ENCODE assay signal across 14 cellular contexts in the genomic region with DNA sequence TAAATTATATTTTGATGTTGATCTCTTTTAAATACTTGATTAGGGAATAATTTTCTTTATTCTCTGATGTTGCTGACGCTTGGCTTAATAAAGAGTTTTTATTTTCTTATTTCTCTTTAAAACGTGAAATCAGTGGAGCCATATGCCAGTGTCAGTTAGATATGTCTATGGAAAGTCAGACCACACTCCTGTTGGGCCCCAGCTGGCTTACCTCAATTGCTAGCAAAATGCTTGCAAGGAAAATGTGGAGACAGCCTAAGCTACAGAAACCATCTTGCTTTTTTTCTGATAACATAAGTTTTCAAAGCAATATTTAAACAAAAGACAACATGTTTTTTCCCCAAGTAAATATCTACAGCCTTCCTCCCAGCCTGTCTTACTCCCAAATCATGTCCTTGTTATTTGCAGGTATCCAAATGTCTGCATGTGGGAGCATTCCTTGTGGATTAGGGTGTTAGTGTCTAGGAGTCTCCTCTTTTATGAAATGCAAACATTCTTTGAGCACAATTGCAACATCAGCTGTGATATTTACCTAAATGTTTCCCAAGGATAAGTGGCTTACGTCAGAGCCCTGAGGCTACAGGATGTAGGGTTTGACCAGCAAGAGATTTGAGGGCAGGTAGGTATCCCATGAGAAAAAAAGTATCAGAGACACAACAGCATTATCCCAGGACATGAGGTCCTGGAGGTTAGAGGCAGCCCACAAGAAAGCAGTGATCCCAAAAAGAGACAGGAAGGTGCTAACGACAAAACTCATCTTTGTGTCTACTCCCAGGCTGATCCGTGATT.
DNase-seq lines count a peak whose midpoint lies in the region; ATAC-seq, FAIRE-seq and TF ChIP-seq lines count a peak whose summit lies in the region.
"Had no signal": no experiment of that assay in that cellular context is flagged by ENCODE, and none has a peak within 500 bp of the region (broad histone marks: within the 10 kb centered on the region; RNA-seq: fewer than 3 reads in every experiment).

No MANE protein-coding gene starts in this region.

- H3K9me2 ChIP-seq in GM23248 (ENCODE audit: insufficient read depth) = no peaks in the 10 kb centered on the region

- CTCF ChIA-PET in activated naive CD4-positive, alpha-beta T cell treated with anti-CD3 and anti-CD28 coated beads for 36 hours (lab: Charles Lee) = interaction anchor here (0.6 to 1.0 kb wide), 2 partner anchors 13 to 1104 kb away, joined by 3 to 4 read pairs; no protein-coding TSS in a partner anchor

- FAIRE-seq in pancreas (lab: Jason Lieb, UNC) = no peak
- FAIRE-seq: small intestine had no signal

- H3K27me3 Mint-ChIP-seq in activated naive CD4-positive, alpha-beta T cell treated with anti-CD3 and anti-CD28 coated beads for 36 hours (ENCODE audit: low read depth) = peaks cover 10% of the 10 kb centered on the region

- no peaks in the 10 kb centered on the region for H3K4me1 Mint-ChIP-seq in activated naive CD4-positive, alpha-beta T cell treated with anti-CD3 and anti-CD28 coated beads for 36 hours (ENCODE audit: low read depth)
- H3K4me1 Mint-ChIP-seq: activated naive CD8-positive, alpha-beta T cell treated with anti-CD3 and anti-CD28 coated beads, Interleukin-2, amount 10 ng/mL, durations not matched to agents 7 days and 5 days had no signal

- H3K9me3 Mint-ChIP-seq in activated naive CD4-positive, alpha-beta T cell treated with anti-CD3 and anti-CD28 coated beads for 36 hours = peaks cover 4% of the 10 kb centered on the region
- H3K9me3 Mint-ChIP-seq: activated naive CD8-positive, alpha-beta T cell treated with anti-CD3 and anti-CD28 coated beads, Interleukin-2, amount 10 ng/mL, durations not matched to agents 7 days and 5 days; T-helper 1 cell treated with Interleukin-12 subunit alpha and Interleukin-12 subunit beta and Interleukin-4 antibody, amounts not matched to agents 30 μg/mL and 1 μg/mL, for 36 hours had no signal

- H4K20me1 ChIP-seq in GM23248 (ENCODE audit: insufficient read depth) = no peaks in the 10 kb centered on the region

- no peak overlapping the region for H3K27ac Mint-ChIP-seq in activated naive CD4-positive, alpha-beta T cell treated with anti-CD3 and anti-CD28 coated beads for 36 hours
- H3K27ac Mint-ChIP-seq: activated naive CD8-positive, alpha-beta T cell treated with anti-CD3 and anti-CD28 coated beads, Interleukin-2, amount 10 ng/mL, durations not matched to agents 7 days and 5 days; T-helper 1 cell treated with Interleukin-12 subunit alpha and Interleukin-12 subunit beta and Interleukin-4 antibody, amounts not matched to agents 30 μg/mL and 1 μg/mL, for 36 hours had no signal

- no peaks in the 10 kb centered on the region for H3K36me3 ChIP-seq in GM23248 (ENCODE audit: low read depth)
- H3K36me3 ChIP-seq in pancreas = no peaks in the 10 kb centered on the region
- H3K36me3 ChIP-seq: uterus had no signal

- no peaks in the 10 kb centered on the region for H3K79me2 ChIP-seq in GM23248 (ENCODE audit: insufficient read depth)

- no peak overlapping the region for H2AFZ ChIP-seq in GM23248

- peaks cover 26% of the 10 kb centered on the region; the same call in 1 of the 2 replicates for H3F3A ChIP-seq in GM23248 (ENCODE audit: insufficient read depth)

- H3K9me3 ChIP-seq in GM23248 (ENCODE audit: low read depth) = no peaks in the 10 kb centered on the region
- no peaks in the 10 kb centered on the region for H3K9me3 ChIP-seq in pancreas
- H3K9me3 ChIP-seq: uterus had no signal

- H3K36me3 Mint-ChIP-seq in activated naive CD4-positive, alpha-beta T cell treated with anti-CD3 and anti-CD28 coated beads for 36 hours (ENCODE audit: low read depth) = no peaks in the 10 kb centered on the region
- H3K36me3 Mint-ChIP-seq: activated naive CD8-positive, alpha-beta T cell treated with anti-CD3 and anti-CD28 coated beads, Interleukin-2, amount 10 ng/mL, durations not matched to agents 7 days and 5 days had no signal

- DNase-seq in GM23248 (peak; percentile 58), NCI-H510A (lab: John Stamatoyannopoulos, UW) (peak; percentile 43), choroid plexus epithelial cell (ENCODE audit: low read depth) (peak; percentile 78), pancreas (no peak), HUDEP-2 (lab: John Stamatoyannopoulos, UW; ENCODE audit: unreplicated experiment in 76 of 76) (no peak)
- no peak for DNase-seq in activated naive CD4-positive, alpha-beta T cell treated with anti-CD3 and anti-CD28 coated beads for 36 hours
- DNase-seq in stimulated activated CD4-positive, alpha-beta T cell treated with anti-CD3 and anti-CD28 coated beads, Interleukin-4, amount 100 ng/mL, for 4 hours = no peak
- DNase-seq: activated naive CD8-positive, alpha-beta T cell treated with anti-CD3 and anti-CD28 coated beads, Interleukin-2, amount 10 ng/mL, durations not matched to agents 7 days and 5 days; Karpas-422; small intestine; uterus had no signal

- H3K4me1 ChIP-seq in GM23248 (ENCODE audit: insufficient read depth) (peaks cover 37% of the 10 kb centered on the region), pancreas (peaks cover 0 to 8% (median 0%) of the 10 kb centered on the region in 3 donors)
- H3K4me1 ChIP-seq: uterus had no signal

- no peak overlapping the region for H3K9ac ChIP-seq in GM23248

- peak overlapping the region; percentile 22 for H3K27ac ChIP-seq in GM23248
- no peak overlapping the region for H3K27ac ChIP-seq in pancreas
- H3K27ac ChIP-seq: uterus had no signal

- no peak overlapping the region for H3K4me3 Mint-ChIP-seq in activated naive CD4-positive, alpha-beta T cell treated with anti-CD3 and anti-CD28 coated beads for 36 hours
- H3K4me3 Mint-ChIP-seq: activated naive CD8-positive, alpha-beta T cell treated with anti-CD3 and anti-CD28 coated beads, Interleukin-2, amount 10 ng/mL, durations not matched to agents 7 days and 5 days; T-helper 1 cell treated with Interleukin-12 subunit alpha and Interleukin-12 subunit beta and Interleukin-4 antibody, amounts not matched to agents 30 μg/mL and 1 μg/mL, for 36 hours had no signal

- ATAC-seq in pancreas (peak; percentile 32 to 60 (median 53)), GM21515 (IDR thresholded peaks at IDR 0.05; ENCODE audit: unreplicated experiment) (no peak)
- ATAC-seq: HCT116 had no signal

- H3K4me3 ChIP-seq in GM23248 (no peak overlapping the region), choroid plexus epithelial cell (ENCODE audit: low read depth, low read length) (no peak overlapping the region), pancreas (no peak overlapping the region)
- H3K4me3 ChIP-seq: uterus had no signal

- TF ChIP-seq CTCF in choroid plexus epithelial cell (conservative IDR thresholded peaks at IDR 0.05; ENCODE audit: low read depth, low read length) = no peak
- TF ChIP-seq CTCF in pancreas (IDR thresholded peaks at IDR 0.05) = no peak

- no peak overlapping the region for H3K4me2 ChIP-seq in GM23248 (ENCODE audit: unreplicated experiment)

- intact Hi-C loops in pancreas (cut with DNase I) = no loop called here
- intact Hi-C loops in activated naive CD4-positive, alpha-beta T cell treated with anti-CD3 and anti-CD28 coated beads for 36 hours (cut with micrococcal nuclease) = no loop called here

- H3K27me3 ChIP-seq in GM23248 (replicated peaks; ENCODE audit: insufficient read depth) (no peaks in the 10 kb centered on the region), pancreas (no peaks in the 10 kb centered on the region)
- H3K27me3 ChIP-seq: uterus had no signal

- in situ Hi-C loops in GM23248 (cut with MboI) = no loop called here

- WGBS in GM23248 (ENCODE audit: low coverage in 1 of 2, low lambda C conversion rate in 2 of 2, missing lambda C conversion rate in 2 of 2), 2 experiments = 62 to 64% methylated on average over 5 of the region's 5 CpGs
- 61 to 68% methylated on average over 5 of the region's 5 CpGs for WGBS in pancreas, 2 donors

Comparison
In these comparisons a context has a peak if more than half of its experiments do, and no peak if none do; other contexts are left out.
1. DNase-seq: peak in GM23248 (single experiment), NCI-H510A (single experiment) and choroid plexus epithelial cell (single experiment); none in pancreas (0 of 6), activated naive CD4-positive, alpha-beta T cell treated with anti-CD3 and anti-CD28 coated beads for 36 hours (single experiment), stimulated activated CD4-positive, alpha-beta T cell treated with anti-CD3 and anti-CD28 coated beads, Interleukin-4, amount 100 ng/mL, for 4 hours (0 of 2) and HUDEP-2 (0 of 76).